In genomic region chr9:72633966-72634365, GRCh38 we compare ENCODE assay signal across 14 cellular contexts.
DNase-seq lines count a peak whose midpoint lies in the region; ATAC-seq and TF ChIP-seq lines count a peak whose summit lies in the region.
"Had no signal": no experiment of that assay in that cellular context is flagged by ENCODE, and none has a peak within 500 bp of the region (broad histone marks: within the 10 kb centered on the region; RNA-seq: fewer than 3 reads in every experiment).

No MANE protein-coding gene starts in this region.

- TF ChIP-seq EP300 in ovary (IDR thresholded peaks at IDR 0.05), result no peak

- TF ChIP-seq POLR2A in ovary (IDR thresholded peaks at IDR 0.05), result no peak

- H3K4me1 ChIP-seq in A673 (ENCODE audit: insufficient read depth, low read length, poor library complexity, severe bottlenecking) (no peaks in the 10 kb centered on the region), GM23248 (ENCODE audit: insufficient read depth) (peaks cover 6% of the 10 kb centered on the region; the same call in 1 of the 2 replicates), ovary (ENCODE audit: insufficient read depth) (no peaks in the 10 kb centered on the region)
- H3K4me1 ChIP-seq: SJCRH30 had no signal

- ATAC-seq in GM21717 (IDR thresholded peaks at IDR 0.05; ENCODE audit: unreplicated experiment), result no peak
- ATAC-seq in GM21576 (IDR thresholded peaks at IDR 0.05; ENCODE audit: unreplicated experiment), result no peak
- ATAC-seq: activated CD8-positive, alpha-beta memory T cell treated with anti-CD3 and anti-CD28 coated beads, Interleukin-2, amount 10 ng/mL, durations not matched to agents 7 days and 5 days had no signal

- in situ Hi-C loops in GM23248 (cut with MboI), result no loop called here

- POLR2A ChIA-PET in A673 (lab: Charles Lee; ENCODE audit: low non-redundant PET), result no interaction called here

- CTCF ChIA-PET in A673 (lab: Charles Lee), result no interaction called here

- H3K27me3 ChIP-seq in A673 (replicated peaks; ENCODE audit: insufficient read depth, low read depth, low read length, poor library complexity) (no peaks in the 10 kb centered on the region), GM23248 (replicated peaks; ENCODE audit: insufficient read depth) (no peaks in the 10 kb centered on the region), ovary (no peaks in the 10 kb centered on the region)
- H3K27me3 ChIP-seq: dorsolateral prefrontal cortex had no signal

- WGBS in GM23248 (ENCODE audit: low coverage in 1 of 2, low lambda C conversion rate in 2 of 2, missing lambda C conversion rate in 2 of 2), 2 experiments, result 0 to 1% methylated on average over 5 of the region's 5 CpGs
- WGBS in ovary, 3 donors, result 48 to 59% (median 50%) methylated on average over 5 of the region's 5 CpGs

- no peaks in the 10 kb centered on the region for H3K9me2 ChIP-seq in GM23248 (ENCODE audit: insufficient read depth)

- H2AFZ ChIP-seq in GM23248, result no peak overlapping the region

- DNase-seq in A673 (ENCODE audit: low spot score) (peak; percentile 12), GM23248 (peak; percentile 91), hepatic stellate cell (ENCODE audit: low spot score) (peak; percentile 20), ovary (no peak), NCI-H2081 treated with DMSO at 0.1 percent for 48 hours (lab: John Stamatoyannopoulos, UW) (no peak)
- peak; percentile 35 to 53 for DNase-seq in activated T-cell treated with anti-CD3 and anti-CD28 coated beads, Interleukin-2, amount 50 U/mL, for 48 hours
- DNase-seq: activated CD8-positive, alpha-beta memory T cell treated with anti-CD3 and anti-CD28 coated beads, Interleukin-2, amount 10 ng/mL, durations not matched to agents 7 days and 5 days; CD4-positive, alpha-beta memory T cell; H7; NCI-H2171 treated with DMSO at 0.1 percent for 48 hours; SJCRH30 had no signal

- BruUV-seq in A673 (replicated peaks; lab: Mats Ljungman, UMichigan), result no TSS peak

- TF ChIP-seq CTCF in A673 (conservative IDR thresholded peaks at IDR 0.05; ENCODE audit: low read depth, low read length) (no peak), ovary (IDR thresholded peaks at IDR 0.05) (no peak)

- H3K4me2 ChIP-seq in GM23248 (ENCODE audit: unreplicated experiment), result no peak overlapping the region

- no peak overlapping the region for H3K9ac ChIP-seq in GM23248

- H4K20me1 ChIP-seq in GM23248 (ENCODE audit: insufficient read depth), result no peaks in the 10 kb centered on the region

- no peaks in the 10 kb centered on the region for H3K79me2 ChIP-seq in GM23248 (ENCODE audit: insufficient read depth)

- H3K27ac ChIP-seq in A673 (ENCODE audit: low read depth, low read length, poor library complexity, severe bottlenecking), result no peak overlapping the region
- H3K27ac ChIP-seq in GM23248, result peak overlapping the region; percentile 37
- H3K27ac ChIP-seq in ovary, result no peak overlapping the region
- H3K27ac ChIP-seq: dorsolateral prefrontal cortex, SJCRH30 had no signal

- peaks cover 13% of the 10 kb centered on the region for H3F3A ChIP-seq in GM23248 (ENCODE audit: insufficient read depth)

- intact Hi-C loops in A673 (cut with micrococcal nuclease; ENCODE audit: unreplicated experiment), result no loop called here
- intact Hi-C loops in ovary (cut with DNase I), result no loop called here

- H3K9me3 ChIP-seq in A673 (ENCODE audit: low read depth, low read length, poor library complexity, severe bottlenecking) (peaks cover 5% of the 10 kb centered on the region), GM23248 (ENCODE audit: low read depth) (peaks cover 3% of the 10 kb centered on the region), ovary (no peaks in the 10 kb centered on the region)
- H3K9me3 ChIP-seq: SJCRH30 had no signal

- H3K36me3 ChIP-seq in A673 (ENCODE audit: insufficient read depth, low read length, poor library complexity, severe bottlenecking), result no peaks in the 10 kb centered on the region
- no peaks in the 10 kb centered on the region for H3K36me3 ChIP-seq in GM23248 (ENCODE audit: low read depth)
- H3K36me3 ChIP-seq in ovary, result no peaks in the 10 kb centered on the region
- H3K36me3 ChIP-seq: SJCRH30 had no signal

- no peak overlapping the region for H3K4me3 ChIP-seq in A673 (ENCODE audit: low read depth, low read length, poor library complexity, severe bottlenecking)
- H3K4me3 ChIP-seq in GM23248, result no peak overlapping the region
- no peak overlapping the region for H3K4me3 ChIP-seq in ovary
- H3K4me3 ChIP-seq: dorsolateral prefrontal cortex, SJCRH30 had no signal

Comparison
In these comparisons a context has a peak if more than half of its experiments do, and no peak if none do; other contexts are left out.
1. DNase-seq: peak in A673 (single experiment), GM23248 (single experiment), activated T-cell treated with anti-CD3 and anti-CD28 coated beads, Interleukin-2, amount 50 U/mL, for 48 hours (2 of 2) and hepatic stellate cell (single experiment); none in ovary (0 of 5) and NCI-H2081 treated with DMSO at 0.1 percent for 48 hours (single experiment).